In genomic region chr1:179342740-179343404, GRCh38 we compare ENCODE assay signal across 29 cellular contexts. TPM values are rescaled to one million over a fixed set of nuclear protein-coding genes. Genes with fewer than 3 reads are reported as not detected.
"Had no signal": no experiment of that assay in that cellular context is flagged by ENCODE, and none has a peak within 500 bp of the region (broad histone marks: within the 10 kb centered on the region; RNA-seq: fewer than 3 reads in every experiment).

No MANE protein-coding gene starts in this region.

- H3K4me1 Mint-ChIP-seq: endodermal cell, neural crest cell had no signal

- H3K4me1 ChIP-seq: colonic mucosa, esophagus muscularis mucosa, foreskin keratinocyte, gastroesophageal sphincter, parathyroid adenoma, transverse colon, vagina had no signal

- FAIRE-seq: keratinocyte had no signal

- H3K27ac ChIP-seq: colonic mucosa, esophagus muscularis mucosa, foreskin keratinocyte, gastroesophageal sphincter, heart right ventricle, left lung, neutrophil, parathyroid adenoma, thoracic aorta, transverse colon, vagina had no signal

- H3K4me3 ChIP-seq: colonic mucosa, esophagus muscularis mucosa, gastroesophageal sphincter, heart right ventricle, left lung, mucosa of descending colon, thoracic aorta, transverse colon, vagina had no signal

- ATAC-seq: foreskin keratinocyte; gastroesophageal sphincter; heart right ventricle; left lung; mucosa of descending colon; natural killer cell treated with Interleukin-12 subunit alpha and Interleukin-12 subunit beta and Interleukin-15 and Interleukin-18, amount 100 ng/mL, for 72 hours; sciatic nerve; stimulated activated naive B cell treated with anti-CD40 and anti-IgM and Interleukin-4, amounts not matched to agents 10 μg/mL and 1 μg/mL and 100 μg/mL, for 72 hours had no signal

- H3K27me3 ChIP-seq: colonic mucosa, esophagus muscularis mucosa, foreskin keratinocyte, gastroesophageal sphincter, heart right ventricle, left lung, neutrophil, transverse colon, vagina had no signal

- H3K27ac Mint-ChIP-seq: dendritic cell treated with granulocyte-macrophage colony-stimulating factor and Interleukin-4, amounts not matched to agents 40 ng/mL and 50 ng/mL, for 4 days; endodermal cell; mesothelial cell of epicardium; progenitor cell of endocrine pancreas; stimulated activated naive B cell treated with anti-CD40 and anti-IgM and Interleukin-4, amounts not matched to agents 10 μg/mL and 1 μg/mL and 100 μg/mL, for 72 hours; stimulated activated naive CD8-positive, alpha-beta T cell treated with anti-CD3 and anti-CD28 coated beads, Interleukin-15, Interleukin-2, amounts not matched to agents 100 ng/mL and 50 ng/mL, for 24 hours had no signal

- H3K27me3 Mint-ChIP-seq: dendritic cell treated with granulocyte-macrophage colony-stimulating factor and Interleukin-4, amounts not matched to agents 40 ng/mL and 50 ng/mL, for 4 days; naive B cell; natural killer cell treated with Interleukin-12 subunit alpha and Interleukin-12 subunit beta and Interleukin-15 and Interleukin-18, amount 100 ng/mL, for 72 hours; progenitor cell of endocrine pancreas; stimulated activated naive B cell treated with anti-CD40 and anti-IgM and Interleukin-4, amounts not matched to agents 10 μg/mL and 1 μg/mL and 100 μg/mL, for 72 hours; stimulated activated naive CD8-positive, alpha-beta T cell treated with anti-CD3 and anti-CD28 coated beads, Interleukin-15, Interleukin-2, amounts not matched to agents 100 ng/mL and 50 ng/mL, for 24 hours had no signal

- H3K4me3 Mint-ChIP-seq: dendritic cell treated with granulocyte-macrophage colony-stimulating factor and Interleukin-4, amounts not matched to agents 40 ng/mL and 50 ng/mL, for 4 days; endodermal cell; mesothelial cell of epicardium; naive B cell; natural killer cell treated with Interleukin-12 subunit alpha and Interleukin-12 subunit beta and Interleukin-15 and Interleukin-18, amount 100 ng/mL, for 72 hours; neural crest cell; stimulated activated naive B cell treated with anti-CD40 and anti-IgM and Interleukin-4, amounts not matched to agents 10 μg/mL and 1 μg/mL and 100 μg/mL, for 72 hours; stimulated activated naive CD8-positive, alpha-beta T cell treated with anti-CD3 and anti-CD28 coated beads, Interleukin-15, Interleukin-2, amounts not matched to agents 100 ng/mL and 50 ng/mL, for 24 hours had no signal

- H3K9me3 ChIP-seq: colonic mucosa, esophagus muscularis mucosa, gastroesophageal sphincter, heart right ventricle, left lung, mucosa of descending colon, neutrophil, thoracic aorta, transverse colon, vagina had no signal

- DNase-seq: colonic mucosa; effector CD8-positive, alpha-beta T cell; endodermal cell; foreskin keratinocyte; heart right ventricle; hippocampal formation; left lung; mesenchymal stem cell; mucosa of descending colon; naive B cell; stimulated activated CD4-positive, alpha-beta T cell treated with anti-CD3 and anti-CD28 coated beads, Interleukin-4, amount 100 ng/mL, for 4 hours; stimulated activated naive B cell treated with anti-CD40 and anti-IgM and Interleukin-4, amounts not matched to agents 10 μg/mL and 1 μg/mL and 100 μg/mL, for 72 hours; transverse colon had no signal

- H3K9me3 Mint-ChIP-seq: dendritic cell treated with granulocyte-macrophage colony-stimulating factor and Interleukin-4, amounts not matched to agents 40 ng/mL and 50 ng/mL, for 4 days; endodermal cell; mesothelial cell of epicardium; naive B cell; natural killer cell treated with Interleukin-12 subunit alpha and Interleukin-12 subunit beta and Interleukin-15 and Interleukin-18, amount 100 ng/mL, for 72 hours; neural crest cell; stimulated activated naive B cell treated with anti-CD40 and anti-IgM and Interleukin-4, amounts not matched to agents 10 μg/mL and 1 μg/mL and 100 μg/mL, for 72 hours; stimulated activated naive CD8-positive, alpha-beta T cell treated with anti-CD3 and anti-CD28 coated beads, Interleukin-15, Interleukin-2, amounts not matched to agents 100 ng/mL and 50 ng/mL, for 24 hours had no signal

- H3K36me3 ChIP-seq: colonic mucosa had no signal

RNA-seq across cellular contexts. Expression of gene AXDND1, which starts 22.9 kb away (rescaled TPM):
- total RNA-seq: epithelial cell of proximal tubule, lung microvascular endothelial cell, thoracic aorta, vagina had no signal
